Comparison of ENCODE assay signal across 20 cellular contexts in genomic region chr1:38852780-38853179, GRCh38. TPM values are rescaled to one million over a fixed set of nuclear protein-coding genes. Genes with fewer than 3 reads are reported as not detected.
DNase-seq lines count a peak whose midpoint lies in the region; ATAC-seq, FAIRE-seq and TF ChIP-seq lines count a peak whose summit lies in the region.
"Had no signal": no experiment of that assay in that cellular context is flagged by ENCODE, and none has a peak within 500 bp of the region (broad histone marks: within the 10 kb centered on the region; RNA-seq: fewer than 3 reads in every experiment).

No MANE protein-coding gene starts in this region.

- H2AFZ ChIP-seq in PC-9 = no peak overlapping the region

- intact Hi-C loops in activated CD8-positive, alpha-beta T cell treated with anti-CD3 and anti-CD28 coated beads for 36 hours (cut with micrococcal nuclease) = no loop called here
- intact Hi-C loops in PC-9 (cut with micrococcal nuclease; ENCODE audit: unreplicated experiment) = no loop called here

- no peak overlapping the region for H3K4me3 Mint-ChIP-seq in activated CD8-positive, alpha-beta T cell treated with anti-CD3 and anti-CD28 coated beads for 36 hours
- H3K4me3 Mint-ChIP-seq in activated CD8-positive, alpha-beta T cell treated with anti-CD3 and anti-CD28 coated beads, Interleukin-2, amount 10 ng/mL, durations not matched to agents 7 days and 5 days = no peak overlapping the region
- H3K4me3 Mint-ChIP-seq in nephron progenitor cell = no peak overlapping the region

- H3K9me2 ChIP-seq in PC-9 (ENCODE audit: insufficient read depth) = no peaks in the 10 kb centered on the region

- peak; percentile 90 for ATAC-seq in activated CD8-positive, alpha-beta T cell treated with anti-CD3 and anti-CD28 coated beads for 36 hours
- no peak for ATAC-seq in activated CD8-positive, alpha-beta T cell treated with anti-CD3 and anti-CD28 coated beads, Interleukin-2, amount 10 ng/mL, durations not matched to agents 7 days and 5 days
- ATAC-seq in HG03095 (IDR thresholded peaks at IDR 0.05; ENCODE audit: unreplicated experiment) = peak; percentile 51
- ATAC-seq: K562, left cardiac atrium had no signal

- TF ChIP-seq CTCF in activated CD8-positive, alpha-beta T cell treated with anti-CD3 and anti-CD28 coated beads for 36 hours (IDR thresholded peaks at IDR 0.05) = no peak
- no peak for TF ChIP-seq CTCF in GM13976 (IDR thresholded peaks at IDR 0.05; ENCODE audit: borderline replicate concordance, control extremely low read depth, extremely low read depth, insufficient read depth, missing control alignments)
- no peak for TF ChIP-seq CTCF in nephron progenitor cell (IDR thresholded peaks at IDR 0.05)
- no peak for TF ChIP-seq CTCF in PC-9 (conservative IDR thresholded peaks at IDR 0.05)

- H3K27ac ChIP-seq in PC-9 = no peak overlapping the region
- H3K27ac ChIP-seq: C4-2B, HL-60 had no signal

- BruUV-seq in PC-9 (replicated peaks; lab: Mats Ljungman, UMichigan) = no TSS peak

- no peak overlapping the region for H3K4me2 ChIP-seq in PC-9

- CTCF ChIA-PET in activated CD8-positive, alpha-beta T cell treated with anti-CD3 and anti-CD28 coated beads for 36 hours (lab: Charles Lee) = no interaction called here
- CTCF ChIA-PET in activated CD8-positive, alpha-beta T cell treated with anti-CD3 and anti-CD28 coated beads, Interleukin-2, amount 10 ng/mL, durations not matched to agents 7 days and 5 days (lab: Charles Lee) = interaction anchor here (1.0 kb wide), 1 partner anchor 239 kb away, joined by 3 read pairs; no protein-coding TSS in a partner anchor
- CTCF ChIA-PET in PC-9 (lab: Charles Lee) = no interaction called here

- H3K27me3 ChIP-seq in PC-9 (ENCODE audit: insufficient read depth, low read depth) = no peaks in the 10 kb centered on the region

- peaks cover 25% of the 10 kb centered on the region for H3K4me1 Mint-ChIP-seq in activated CD8-positive, alpha-beta T cell treated with anti-CD3 and anti-CD28 coated beads for 36 hours (ENCODE audit: low read depth)
- H3K4me1 Mint-ChIP-seq in activated CD8-positive, alpha-beta T cell treated with anti-CD3 and anti-CD28 coated beads, Interleukin-2, amount 10 ng/mL, durations not matched to agents 7 days and 5 days (ENCODE audit: low read depth) = peaks cover 8% of the 10 kb centered on the region
- H3K4me1 Mint-ChIP-seq in nephron progenitor cell = peaks cover 9% of the 10 kb centered on the region

- in situ Hi-C loops in GM13976 (cut with MboI; ENCODE audit: low sequenced_read_pairs, unreplicated experiment) = no loop called here

- peaks cover 6% of the 10 kb centered on the region for H3K4me1 ChIP-seq in PC-9 (replicated peaks; ENCODE audit: insufficient read depth)

- peak overlapping the region; percentile 65 for H3K27ac Mint-ChIP-seq in activated CD8-positive, alpha-beta T cell treated with anti-CD3 and anti-CD28 coated beads for 36 hours
- H3K27ac Mint-ChIP-seq in activated CD8-positive, alpha-beta T cell treated with anti-CD3 and anti-CD28 coated beads, Interleukin-2, amount 10 ng/mL, durations not matched to agents 7 days and 5 days = no peak overlapping the region
- H3K27ac Mint-ChIP-seq in nephron progenitor cell = peak overlapping the region; percentile 34

- peaks cover 29% of the 10 kb centered on the region for H3K36me3 Mint-ChIP-seq in activated CD8-positive, alpha-beta T cell treated with anti-CD3 and anti-CD28 coated beads for 36 hours (ENCODE audit: low read depth)
- peaks cover 33% of the 10 kb centered on the region for H3K36me3 Mint-ChIP-seq in activated CD8-positive, alpha-beta T cell treated with anti-CD3 and anti-CD28 coated beads, Interleukin-2, amount 10 ng/mL, durations not matched to agents 7 days and 5 days (ENCODE audit: low read depth)
- H3K36me3 Mint-ChIP-seq in nephron progenitor cell (ENCODE audit: low read depth) = peaks cover 49% of the 10 kb centered on the region

- H3K79me2 ChIP-seq in PC-9 (ENCODE audit: low read depth) = peaks cover 13% of the 10 kb centered on the region

- H3K9me3 ChIP-seq in PC-9 (ENCODE audit: insufficient read depth, low read depth) = no peaks in the 10 kb centered on the region

- H3K4me3 ChIP-seq in PC-9 = no peak overlapping the region
- H3K4me3 ChIP-seq: K562 had no signal

- no peaks in the 10 kb centered on the region for H3K27me3 Mint-ChIP-seq in activated CD8-positive, alpha-beta T cell treated with anti-CD3 and anti-CD28 coated beads for 36 hours
- no peaks in the 10 kb centered on the region for H3K27me3 Mint-ChIP-seq in activated CD8-positive, alpha-beta T cell treated with anti-CD3 and anti-CD28 coated beads, Interleukin-2, amount 10 ng/mL, durations not matched to agents 7 days and 5 days (ENCODE audit: low read depth)
- H3K27me3 Mint-ChIP-seq in nephron progenitor cell (ENCODE audit: low read depth, poor library complexity) = no peaks in the 10 kb centered on the region

- H4K20me1 ChIP-seq in PC-9 (ENCODE audit: insufficient read depth) = peaks cover 5% of the 10 kb centered on the region; the same call in 1 of the 2 replicates

- no peak for FAIRE-seq in GM19239 (lab: Jason Lieb, UNC)
- FAIRE-seq in frontal cortex (lab: Jason Lieb, UNC) = no peak
- FAIRE-seq: astrocyte, endothelial cell of umbilical vein, K562 had no signal

- H3K36me3 ChIP-seq in PC-9 (ENCODE audit: low read depth) = peaks cover 28% of the 10 kb centered on the region

- no peak for DNase-seq in activated CD8-positive, alpha-beta T cell treated with anti-CD3 and anti-CD28 coated beads for 36 hours
- DNase-seq in activated CD8-positive, alpha-beta T cell treated with anti-CD3 and anti-CD28 coated beads, Interleukin-2, amount 10 ng/mL, durations not matched to agents 7 days and 5 days = no peak
- DNase-seq in GM13976 (ENCODE audit: low spot score) (peak; percentile 41), nephron progenitor cell (no peak), PC-9 (no peak), GM19239 (ENCODE audit: insufficient read length, low spot score) (no peak), frontal cortex (ENCODE audit: low spot score in 2 of 2) (no peak)
- DNase-seq: activated effector memory CD4-positive, alpha-beta T cell treated with Interleukin-2 at 50 U/mL for 16 hours; foreskin fibroblast; left cardiac atrium; NCI-H526; stimulated activated CD4-positive, alpha-beta T cell treated with anti-CD3 and anti-CD28 coated beads, Interleukin-12 subunit alpha, Interleukin-12 subunit beta, amount 100 ng/mL, for 4 hours had no signal

- POLR2A ChIA-PET in activated CD8-positive, alpha-beta T cell treated with anti-CD3 and anti-CD28 coated beads for 36 hours (lab: Charles Lee) = no interaction called here
- POLR2A ChIA-PET in activated CD8-positive, alpha-beta T cell treated with anti-CD3 and anti-CD28 coated beads, Interleukin-2, amount 10 ng/mL, durations not matched to agents 7 days and 5 days (lab: Charles Lee) = no interaction called here
- POLR2A ChIA-PET in PC-9 (lab: Charles Lee; ENCODE audit: unreplicated experiment) = no interaction called here

- no peaks in the 10 kb centered on the region for H3K9me3 Mint-ChIP-seq in activated CD8-positive, alpha-beta T cell treated with anti-CD3 and anti-CD28 coated beads for 36 hours
- no peaks in the 10 kb centered on the region for H3K9me3 Mint-ChIP-seq in activated CD8-positive, alpha-beta T cell treated with anti-CD3 and anti-CD28 coated beads, Interleukin-2, amount 10 ng/mL, durations not matched to agents 7 days and 5 days (ENCODE audit: insufficient read depth)
- H3K9me3 Mint-ChIP-seq in nephron progenitor cell = no peaks in the 10 kb centered on the region

- peaks cover 5% of the 10 kb centered on the region; the same call in 1 of the 2 replicates for H3F3A ChIP-seq in PC-9 (ENCODE audit: insufficient read depth, low read depth)

RNA-seq across cellular contexts. Expression of gene RRAGC, which starts 6.8 kb away (rescaled TPM):
- 1 to 10 TPM; 8.2 to 9.1 TPM for total RNA-seq in activated CD8-positive, alpha-beta T cell treated with anti-CD3 and anti-CD28 coated beads for 36 hours
- 10 to 100 TPM; 14.3 to 14.9 TPM for total RNA-seq in activated CD8-positive, alpha-beta T cell treated with anti-CD3 and anti-CD28 coated beads, Interleukin-2, amount 10 ng/mL, durations not matched to agents 7 days and 5 days
- 22.1 and 33.0 TPM in 2 replicates for total RNA-seq in PC-9 (2021)
- total RNA-seq in frontal cortex = 18.8 TPM

RNA-seq across cellular contexts. Expression of gene MYCBP, which starts 20.4 kb away (rescaled TPM):
- total RNA-seq in activated CD8-positive, alpha-beta T cell treated with anti-CD3 and anti-CD28 coated beads for 36 hours = 10 to 100 TPM; 45.6 to 46.4 TPM
- total RNA-seq in activated CD8-positive, alpha-beta T cell treated with anti-CD3 and anti-CD28 coated beads, Interleukin-2, amount 10 ng/mL, durations not matched to agents 7 days and 5 days = 10 to 100 TPM; 52.7 to 61.1 TPM
- total RNA-seq in PC-9 (2021) (51.9 TPM in 2 replicates), frontal cortex (1.6 TPM)

RNA-seq across cellular contexts. Expression of gene GJA9, which starts 28.6 kb away (rescaled TPM):
- not detected for total RNA-seq in activated CD8-positive, alpha-beta T cell treated with anti-CD3 and anti-CD28 coated beads for 36 hours
- total RNA-seq in activated CD8-positive, alpha-beta T cell treated with anti-CD3 and anti-CD28 coated beads, Interleukin-2, amount 10 ng/mL, durations not matched to agents 7 days and 5 days = not detected
- total RNA-seq in PC-9 (2021) (0.48 and 1.1 TPM in 2 replicates), frontal cortex (not detected)
- total RNA-seq: A673, astrocyte, endothelial cell of umbilical vein, K562, left cardiac atrium, SK-MEL-5 had no signal

Comparison
In these comparisons a context has a peak if more than half of its experiments do, and no peak if none do; other contexts are left out.
1. RNA of gene MYCBP, which starts 20.4 kb away (total RNA-seq): 52.7 to 61.1 TPM in activated CD8-positive, alpha-beta T cell treated with anti-CD3 and anti-CD28 coated beads, Interleukin-2, amount 10 ng/mL, durations not matched to agents 7 days and 5 days, 51.9 TPM in PC-9 and 45.6 to 46.4 TPM in activated CD8-positive, alpha-beta T cell treated with anti-CD3 and anti-CD28 coated beads for 36 hours; 1.6 TPM in frontal cortex (single experiment); every median in the first group is over 10 times any median in the second.